In genomic region chrX:9414416-9414815, GRCh38 we compare ENCODE assay signal across 28 cellular contexts.
"Had no signal": no experiment of that assay in that cellular context is flagged by ENCODE, and none has a peak within 500 bp of the region (broad histone marks: within the 10 kb centered on the region; RNA-seq: fewer than 3 reads in every experiment).

No MANE protein-coding gene starts in this region.

- H3K27me3 ChIP-seq: brain microvascular endothelial cell, ovary, right lobe of liver, testis, transverse colon, uterus had no signal

- H3K4me1 ChIP-seq: heart right ventricle, lower lobe of right lung, right lobe of liver, testis, transverse colon, uterus had no signal

- DNase-seq: activated CD4-positive, alpha-beta T cell treated with anti-CD3 and anti-CD28 coated beads for 1 hour; activated CD4-positive, alpha-beta T cell treated with anti-CD3 and anti-CD28 coated beads, Interleukin-2, amount 10 ng/mL, durations not matched to agents 7 days and 5 days; activated CD8-positive, alpha-beta T cell treated with anti-CD3 and anti-CD28 coated beads for 36 hours; activated gamma-delta T cell treated with Interleukin-2 at 50 U/mL for 16 hours; activated naive CD4-positive, alpha-beta T cell treated with anti-CD3 and anti-CD28 coated beads, Interleukin-2, amount 50 U/mL, for 16 hours; activated T-cell treated with anti-CD3 and anti-CD28 coated beads, Interleukin-2, amount 50 U/mL, for 4 hours; amniotic stem cell; brain microvascular endothelial cell; cortex of kidney; foreskin melanocyte; heart right ventricle; lower lobe of right lung; mesendoderm; naive B cell; ovary; right lobe of liver; stimulated activated CD4-positive, alpha-beta T cell treated with anti-CD3 and anti-CD28 coated beads, Interleukin-12 subunit alpha, Interleukin-12 subunit beta, amount 100 ng/mL, for 4 hours; stimulated activated CD4-positive, alpha-beta T cell treated with anti-CD3 and anti-CD28 coated beads, Interleukin-4, amount 100 ng/mL, for 1 hour; stimulated activated naive CD8-positive, alpha-beta T cell treated with anti-CD3 and anti-CD28 coated beads, Interleukin-15, Interleukin-2, amounts not matched to agents 100 U/mL and 50 U/mL, for 24 hours; T-helper 17 cell; testis; transverse colon; uterus had no signal

- FAIRE-seq: astrocyte, endothelial cell of umbilical vein had no signal

- ATAC-seq: activated CD8-positive, alpha-beta T cell treated with anti-CD3 and anti-CD28 coated beads for 36 hours; activated T-cell treated with anti-CD3 and anti-CD28 coated beads, Interleukin-2, amount 50 U/mL, for 4 hours; activated T-helper 17 cell treated with anti-CD3 and anti-CD28 coated beads, Interleukin-2, amount 50 U/mL, for 72 hours; heart right ventricle; lower lobe of right lung; right lobe of liver; stimulated activated naive CD8-positive, alpha-beta T cell treated with anti-CD3 and anti-CD28 coated beads, Interleukin-15, Interleukin-2, amounts not matched to agents 100 U/mL and 50 U/mL, for 24 hours; T-helper 17 cell; WTC11 had no signal

- H3K4me3 ChIP-seq: heart right ventricle, lower lobe of right lung, ovary, right lobe of liver, skin epidermis, testis, transverse colon, uterus had no signal

- H3K36me3 ChIP-seq: brain microvascular endothelial cell, heart right ventricle, lower lobe of right lung, ovary, right lobe of liver, transverse colon, uterus had no signal

- H3K27ac ChIP-seq: brain microvascular endothelial cell, heart right ventricle, lower lobe of right lung, ovary, right lobe of liver, skin epidermis, testis, transverse colon, uterus had no signal

- H3K9me3 ChIP-seq: lower lobe of right lung, ovary, right lobe of liver, testis, transverse colon, uterus had no signal
